ENCODE assay signal across 1 cellular context in the genomic region with DNA sequence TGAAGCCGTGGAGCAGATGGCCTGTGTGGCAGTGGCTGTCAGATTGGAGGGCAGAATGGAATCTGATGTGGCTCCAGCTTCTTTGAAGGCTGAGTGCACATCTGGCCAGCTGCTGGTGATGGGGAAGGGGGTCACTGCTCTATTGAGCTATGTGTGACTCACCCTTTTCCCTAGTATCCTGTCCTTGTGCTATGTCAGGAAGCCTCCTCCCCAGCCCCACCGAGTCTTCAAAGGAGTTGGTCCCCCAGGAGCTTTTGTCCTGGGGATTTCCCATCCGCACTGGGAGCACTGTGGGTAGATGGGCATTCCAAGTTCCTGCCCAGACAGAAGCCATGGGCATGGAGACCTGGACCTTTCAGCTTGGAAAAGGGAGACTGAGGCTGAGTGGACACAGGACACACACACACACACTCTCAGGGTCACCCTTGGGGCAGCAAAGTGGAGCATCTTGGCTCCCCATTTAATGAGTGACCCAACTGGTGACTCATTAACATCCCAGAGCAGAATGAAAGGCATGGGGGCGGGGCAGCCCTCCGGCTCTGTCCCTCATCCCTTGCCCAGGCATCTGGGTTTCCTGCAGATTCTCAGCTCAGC.
TF ChIP-seq lines count a peak whose summit lies in the region.

No MANE protein-coding gene starts in this region.

TF ChIP-seq in HepG2, 621 proteins besides CTCF, POLR2A, EP300 and RAD21 (continued from another document):
- TF ChIP-seq, protein P1, sequence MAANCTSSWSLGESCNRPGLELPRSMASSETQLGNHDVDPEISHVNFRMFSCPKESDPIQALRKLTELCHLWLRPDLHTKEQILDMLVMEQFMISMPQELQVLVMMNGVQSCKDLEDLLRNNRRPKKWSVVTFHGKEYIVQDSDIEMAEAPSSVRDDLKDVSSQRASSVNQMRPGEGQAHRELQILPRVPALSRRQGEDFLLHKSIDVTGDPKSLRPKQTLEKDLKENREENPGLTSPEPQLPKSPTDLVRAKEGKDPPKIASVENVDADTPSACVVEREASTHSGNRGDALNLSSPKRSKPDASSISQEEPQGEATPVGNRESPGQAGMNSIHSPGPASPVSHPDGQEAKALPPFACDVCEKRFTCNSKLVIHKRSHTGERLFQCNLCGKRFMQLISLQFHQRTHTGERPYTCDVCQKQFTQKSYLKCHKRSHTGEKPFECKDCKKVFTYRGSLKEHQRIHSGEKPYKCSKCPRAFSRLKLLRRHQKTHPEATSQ (CRISPR knock-in tag; IDR thresholded peaks at IDR 0.05; ENCODE audit: borderline replicate concordance): no peak
- TF ChIP-seq ZNF788 (CRISPR knock-in tag; IDR thresholded peaks at IDR 0.05; ENCODE audit: borderline replicate concordance): 0 out of 2 replicates have a peak, but pooled peaks have one; percentile 9
- 0 out of 2 replicates have a peak, but pooled peaks have one; percentile 3 for TF ChIP-seq MAZ (IDR thresholded peaks at IDR 0.05; ENCODE audit: borderline replicate concordance, low read depth, low read length)
- TF ChIP-seq MAZ (CRISPR knock-in tag; IDR thresholded peaks at IDR 0.05; ENCODE audit: low read depth): no peak
- TF ChIP-seq, protein P2, sequence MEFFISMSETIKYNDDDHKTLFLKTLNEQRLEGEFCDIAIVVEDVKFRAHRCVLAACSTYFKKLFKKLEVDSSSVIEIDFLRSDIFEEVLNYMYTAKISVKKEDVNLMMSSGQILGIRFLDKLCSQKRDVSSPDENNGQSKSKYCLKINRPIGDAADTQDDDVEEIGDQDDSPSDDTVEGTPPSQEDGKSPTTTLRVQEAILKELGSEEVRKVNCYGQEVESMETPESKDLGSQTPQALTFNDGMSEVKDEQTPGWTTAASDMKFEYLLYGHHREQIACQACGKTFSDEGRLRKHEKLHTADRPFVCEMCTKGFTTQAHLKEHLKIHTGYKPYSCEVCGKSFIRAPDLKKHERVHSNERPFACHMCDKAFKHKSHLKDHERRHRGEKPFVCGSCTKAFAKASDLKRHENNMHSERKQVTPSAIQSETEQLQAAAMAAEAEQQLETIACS (CRISPR knock-in tag; IDR thresholded peaks at IDR 0.05): no peak
- TF ChIP-seq AKAP8 (CRISPR knock-in tag; IDR thresholded peaks at IDR 0.05): peak; percentile 49; the same call in 1 of the 2 replicates
- 0 out of 2 replicates have a peak, but pooled peaks have one; percentile 54 for TF ChIP-seq KDM5B (CRISPR knock-in tag; IDR thresholded peaks at IDR 0.05; ENCODE audit: borderline replicate concordance)
- TF ChIP-seq KLF9 (CRISPR knock-in tag; IDR thresholded peaks at IDR 0.05; ENCODE audit: low read depth): no peak
- 0 out of 2 replicates have a peak, but pooled peaks have one; percentile 23 for TF ChIP-seq ZNF772 (CRISPR knock-in tag; IDR thresholded peaks at IDR 0.05)
